8 cellular contexts compared by ENCODE assay signal in the genomic region with DNA sequence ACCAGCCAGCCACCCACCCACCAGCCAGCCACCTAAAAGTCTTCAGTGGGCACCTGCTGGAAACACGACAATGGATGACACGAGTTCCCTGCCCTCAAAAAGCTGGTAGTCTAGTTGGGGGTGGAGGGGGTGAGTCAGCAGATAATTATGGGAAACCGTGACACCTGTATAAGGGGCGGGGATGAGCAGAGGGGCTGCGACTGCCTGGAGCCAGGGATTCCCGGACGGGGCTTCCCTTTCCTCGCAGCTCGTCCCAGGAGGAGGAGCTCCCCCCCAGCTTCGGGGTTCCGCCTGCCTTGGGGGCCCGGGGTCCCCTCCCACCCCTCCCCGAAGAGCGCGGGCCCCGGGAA. TPM values are rescaled to one million over a fixed set of nuclear protein-coding genes. Genes with fewer than 3 reads are reported as not detected.
A peak's percentile ranks its signal among the peaks of the same experiment; 100 is the strongest.
DNase-seq lines count a peak whose midpoint lies in the region; TF ChIP-seq lines count a peak whose summit lies in the region.

No MANE protein-coding gene starts in this region.

- no peaks in the 10 kb centered on the region for H3K36me3 Mint-ChIP-seq in activated naive CD4-positive, alpha-beta T cell treated with anti-CD3 and anti-CD28 coated beads, Interleukin-2, amount 10 ng/mL, durations not matched to agents 7 days and 5 days

- H3K4me3 ChIP-seq in SK-N-MC (peak overlapping the region; percentile 87), iPS-20b (ENCODE audit: low read length) (peak overlapping the region; percentile 61), tibial nerve (peak overlapping the region; percentile 17 to 49 (median 30))

- no peak for TF ChIP-seq POLR2A in tibial nerve (IDR thresholded peaks at IDR 0.05)

- no peak overlapping the region for H3K9ac ChIP-seq in SK-N-MC (ENCODE audit: insufficient read length)
- peak overlapping the region; percentile 47; the same call in 1 of the 2 replicates for H3K9ac ChIP-seq in iPS-20b (ENCODE audit: low read depth, low read length)

- no peaks in the 10 kb centered on the region for H3K36me3 ChIP-seq in SK-N-MC (ENCODE audit: insufficient read depth, low read length)
- no peaks in the 10 kb centered on the region for H3K36me3 ChIP-seq in iPS-20b (ENCODE audit: insufficient read depth, low read depth, low read length)
- no peaks in the 10 kb centered on the region for H3K36me3 ChIP-seq in tibial nerve

- H3K27me3 ChIP-seq in iPS-20b (ENCODE audit: insufficient read depth, low read length) (peaks cover 73% of the 10 kb centered on the region), tibial nerve (peaks cover 2 to 60% of the 10 kb centered on the region in 2 donors)

- WGBS in tibial nerve, 2 donors: 4 to 5% methylated on average over 11 to 15 of the region's 16 CpGs

- no peaks in the 10 kb centered on the region for H3K9me3 ChIP-seq in SK-N-MC (ENCODE audit: low read depth, low read length)
- no peaks in the 10 kb centered on the region for H3K9me3 ChIP-seq in iPS-20b (ENCODE audit: insufficient read depth, low read depth, low read length)
- no peaks in the 10 kb centered on the region for H3K9me3 ChIP-seq in tibial nerve

- peaks cover 88% of the 10 kb centered on the region for H3K27me3 Mint-ChIP-seq in activated naive CD4-positive, alpha-beta T cell treated with anti-CD3 and anti-CD28 coated beads, Interleukin-2, amount 10 ng/mL, durations not matched to agents 7 days and 5 days

- peaks cover 38% of the 10 kb centered on the region for H3K4me1 Mint-ChIP-seq in activated naive CD4-positive, alpha-beta T cell treated with anti-CD3 and anti-CD28 coated beads, Interleukin-2, amount 10 ng/mL, durations not matched to agents 7 days and 5 days

- no peaks in the 10 kb centered on the region for H3K9me3 Mint-ChIP-seq in activated naive CD4-positive, alpha-beta T cell treated with anti-CD3 and anti-CD28 coated beads, Interleukin-2, amount 10 ng/mL, durations not matched to agents 7 days and 5 days

- H3K27ac Mint-ChIP-seq in activated naive CD4-positive, alpha-beta T cell treated with anti-CD3 and anti-CD28 coated beads, Interleukin-2, amount 10 ng/mL, durations not matched to agents 7 days and 5 days: no peak overlapping the region

- TF ChIP-seq EP300 in tibial nerve (IDR thresholded peaks at IDR 0.05): no peak

- CTCF ChIA-PET in activated naive CD4-positive, alpha-beta T cell treated with anti-CD3 and anti-CD28 coated beads, Interleukin-2, amount 10 ng/mL, durations not matched to agents 7 days and 5 days (lab: Charles Lee): interaction anchor here (0.6 to 6.7 kb wide), 37 partner anchors 10 to 343 kb away, joined by 3 to 108 read pairs (median 6); partner anchors contain the start of gene SLC43A1

- peak overlapping the region; percentile 18 for H3K4me3 Mint-ChIP-seq in activated naive CD4-positive, alpha-beta T cell treated with anti-CD3 and anti-CD28 coated beads, Interleukin-2, amount 10 ng/mL, durations not matched to agents 7 days and 5 days

- DNase-seq in activated naive CD4-positive, alpha-beta T cell treated with anti-CD3 and anti-CD28 coated beads, Interleukin-2, amount 10 ng/mL, durations not matched to agents 7 days and 5 days: no peak
- no peak for DNase-seq in activated naive CD4-positive, alpha-beta T cell treated with Interleukin-2 at 50 U/mL for 16 hours
- DNase-seq in SK-N-MC (ENCODE audit: low read depth, low spot score): no peak
- no peak for DNase-seq in tibial nerve (ENCODE audit: low spot score in 2 of 2)
- DNase-seq in C1 segment of cervical spinal cord (lab: John Stamatoyannopoulos, UW): no peak
- no peak for DNase-seq in A172 (ENCODE audit: low spot score)
- no peak for DNase-seq in NCI-H187 treated with DMSO at 0.1 percent for 48 hours (lab: John Stamatoyannopoulos, UW)

- TF ChIP-seq CTCF in tibial nerve (IDR thresholded peaks at IDR 0.05): no peak

- peaks cover 20% of the 10 kb centered on the region; the same call in 1 of the 2 replicates for H3K4me1 ChIP-seq in iPS-20b (ENCODE audit: insufficient read depth, low read length)
- peaks cover 0 to 44% (median 29%) of the 10 kb centered on the region in 4 donors for H3K4me1 ChIP-seq in tibial nerve

- H3K27ac ChIP-seq in SK-N-MC (no peak overlapping the region), iPS-20b (ENCODE audit: low read length) (no peak overlapping the region), tibial nerve (no peak overlapping the region)

RNA-seq across cellular contexts. Expression of gene RTN4RL2, which starts 2.3 kb away (rescaled TPM):
- 1 to 10 TPM in 1 of 4 donors, under 1 TPM in 2, not detected in 1; 0.20 to 1.5 (median 0.42) TPM for total RNA-seq in tibial nerve
- 0.64 and 1.6 TPM in 2 replicates for total RNA-seq in A172 (2014; rRNA removed; shearing (Covaris generic))

RNA-seq across cellular contexts. Expression of gene SLC43A3, which starts 31.1 kb away (rescaled TPM):
- 100 to 1,000 TPM in 2 of 4 donors, 10 to 100 TPM in 2; 42.2 to 110 (median 94.7) TPM for total RNA-seq in tibial nerve
- 18.4 and 20.5 TPM in 2 replicates for total RNA-seq in A172 (2014; rRNA removed; shearing (Covaris generic))

RNA-seq across cellular contexts. Expression of gene SLC43A1, which starts 57.5 kb away (rescaled TPM):
- 10 to 100 TPM; 35.8 to 47.3 (median 42.4) TPM for total RNA-seq in tibial nerve
- total RNA-seq in A172 (2014; rRNA removed; shearing (Covaris generic)): 3.4 and 5.2 TPM in 2 replicates

Comparison
In these comparisons a context has a peak if more than half of its experiments do, and no peak if none do; other contexts are left out.
1. H3K4me3 ChIP-seq: peak in every context shown above with its lines; median percentile 87 in SK-N-MC; 61 in iPS-20b; 30 in tibial nerve.